8 cellular contexts compared by ENCODE assay signal in genomic region chr1:154982897-154983648, GRCh38. TPM values are rescaled to one million over a fixed set of nuclear protein-coding genes. Genes with fewer than 3 reads are reported as not detected.
DNase-seq lines count a peak whose midpoint lies in the region; ATAC-seq and TF ChIP-seq lines count a peak whose summit lies in the region.

Gene FLAD1, plus strand, starts transcription at chr1:154983344. Its CDS starts 351 bp downstream, at chr1:154983695.

- H3K27ac Mint-ChIP-seq in activated CD4-positive, alpha-beta T cell treated with anti-CD3 and anti-CD28 coated beads, Interleukin-2, amount 10 ng/mL, durations not matched to agents 24 days and 14 days: peak within 1 kb of the TSS; percentile 8

- H3K4me1 Mint-ChIP-seq in activated CD4-positive, alpha-beta T cell treated with anti-CD3 and anti-CD28 coated beads, Interleukin-2, amount 10 ng/mL, durations not matched to agents 24 days and 14 days: peaks cover 11% of the 10 kb centered on the region

- intact Hi-C loops in activated CD4-positive, alpha-beta T cell treated with anti-CD3 and anti-CD28 coated beads, Interleukin-2, amount 10 ng/mL, durations not matched to agents 24 days and 14 days (cut with micrococcal nuclease): loop anchor here (1.0 to 5.0 kb wide), 6 partner anchors 9 to 209 kb away; partner anchors contain the start of genes ADAM15, CKS1B, KRTCAP2 and SLC50A1
- intact Hi-C loops in left colon (cut with DNase I, micrococcal nuclease): no loop called here

- peak within 1 kb of the TSS; percentile 63 for H3K4me3 ChIP-seq in coronary artery

- H3K36me3 Mint-ChIP-seq in activated CD4-positive, alpha-beta T cell treated with anti-CD3 and anti-CD28 coated beads, Interleukin-2, amount 10 ng/mL, durations not matched to agents 24 days and 14 days (ENCODE audit: low read depth): peaks cover 21% of the 10 kb centered on the region

- no peak for TF ChIP-seq CTCF in coronary artery (IDR thresholded peaks at IDR 0.05)

- no peaks in the 10 kb centered on the region for H3K27me3 Mint-ChIP-seq in activated CD4-positive, alpha-beta T cell treated with anti-CD3 and anti-CD28 coated beads, Interleukin-2, amount 10 ng/mL, durations not matched to agents 24 days and 14 days

- DNase-seq in C1 segment of cervical spinal cord (lab: John Stamatoyannopoulos, UW) (peak; percentile 66 to 98 (median 94)), NCI-H69 (lab: John Stamatoyannopoulos, UW) (peak; percentile 100), coronary artery (ENCODE audit: low spot score) (peak; percentile 97), left colon (peak; percentile 95 to 98)
- peak; percentile 99 for DNase-seq in activated CD4-positive, alpha-beta T cell treated with anti-CD3 and anti-CD28 coated beads, Interleukin-2, amount 10 ng/mL, durations not matched to agents 24 days and 14 days
- peak; percentile 90 to 91 for DNase-seq in stimulated activated CD4-positive, alpha-beta T cell treated with anti-CD3 and anti-CD28 coated beads, Interleukin-1b, Interleukin-23, amount 100 ng/mL, for 4 hours (ENCODE audit: low read depth in 2 of 2)

- ATAC-seq in GM19372 (IDR thresholded peaks at IDR 0.05; ENCODE audit: low read depth, unreplicated experiment) (peak; percentile 99), HG03521 (IDR thresholded peaks at IDR 0.05; ENCODE audit: unreplicated experiment) (peak; percentile 97), left colon (peak; percentile 99)

- H3K4me3 Mint-ChIP-seq in activated CD4-positive, alpha-beta T cell treated with anti-CD3 and anti-CD28 coated beads, Interleukin-2, amount 10 ng/mL, durations not matched to agents 24 days and 14 days: no peak within 1 kb of the TSS

- H3K27ac ChIP-seq in coronary artery: peak within 1 kb of the TSS; percentile 24 to 62

- no peaks in the 10 kb centered on the region for H3K9me3 Mint-ChIP-seq in activated CD4-positive, alpha-beta T cell treated with anti-CD3 and anti-CD28 coated beads, Interleukin-2, amount 10 ng/mL, durations not matched to agents 24 days and 14 days

RNA-seq across cellular contexts. Expression of gene FLAD1, which starts in this region (rescaled TPM):
- total RNA-seq in activated CD4-positive, alpha-beta T cell treated with anti-CD3 and anti-CD28 coated beads, Interleukin-2, amount 10 ng/mL, durations not matched to agents 24 days and 14 days: 69.9 and 71.8 TPM in 2 replicates
- 10 to 100 TPM; 32.8 to 43.7 TPM for total RNA-seq in left colon

Comparison
In these comparisons a context has a peak if more than half of its experiments do, and no peak if none do; other contexts are left out.
1. Peak in every context shown above with its lines: DNase-seq, ATAC-seq, H3K4me3 ChIP-seq and H3K27ac ChIP-seq.